ENCODE assay signal across 23 cellular contexts in genomic region chr6:135830452-135830851, GRCh38. TPM values are rescaled to one million over a fixed set of nuclear protein-coding genes. Genes with fewer than 3 reads are reported as not detected.
DNase-seq lines count a peak whose midpoint lies in the region; ATAC-seq and TF ChIP-seq lines count a peak whose summit lies in the region.
"Had no signal": no experiment of that assay in that cellular context is flagged by ENCODE, and none has a peak within 500 bp of the region (broad histone marks: within the 10 kb centered on the region; RNA-seq: fewer than 3 reads in every experiment).

No MANE protein-coding gene starts in this region.

- 30% methylated on average over 5 of the region's 5 CpGs for WGBS in smooth muscle cell (ENCODE audit: low lambda C conversion rate)

- peaks cover 4% of the 10 kb centered on the region for H3F3A ChIP-seq in smooth muscle cell (ENCODE audit: low read depth)

- no peaks in the 10 kb centered on the region for H3K9me3 ChIP-seq in smooth muscle cell (replicated peaks; ENCODE audit: low read depth)
- H3K9me3 ChIP-seq: neutrophil, transverse colon had no signal

- no peak overlapping the region for H3K27ac Mint-ChIP-seq in type B pancreatic cell
- H3K27ac Mint-ChIP-seq: activated B cell treated with CpG ODN at 0.5 μM for 24 hours; stimulated activated naive CD8-positive, alpha-beta T cell treated with anti-CD3 and anti-CD28 coated beads, Interleukin-15, Interleukin-2, amounts not matched to agents 100 ng/mL and 50 ng/mL, for 24 hours had no signal

- no peaks in the 10 kb centered on the region for H3K4me1 ChIP-seq in smooth muscle cell (ENCODE audit: low read depth)
- H3K4me1 ChIP-seq: transverse colon had no signal

- peaks cover 4% of the 10 kb centered on the region for H3K4me1 Mint-ChIP-seq in type B pancreatic cell (ENCODE audit: unreplicated experiment)
- H3K4me1 Mint-ChIP-seq: activated B cell treated with CpG ODN at 0.5 μM for 24 hours; central memory CD8-positive, alpha-beta T cell had no signal

- no peak for ATAC-seq in HG02678 (IDR thresholded peaks at IDR 0.05; ENCODE audit: unreplicated experiment)
- ATAC-seq: Right ventricle myocardium inferior had no signal

- H3K4me2 ChIP-seq in smooth muscle cell, result peak overlapping the region; percentile 58

- DNase-seq in HS-5 (ENCODE audit: low read depth) (peak; percentile 58), brain pericyte (ENCODE audit: low read depth, low spot score) (peak; percentile 5), foreskin fibroblast (peak; percentile 71 to 85), smooth muscle cell (lab: John Stamatoyannopoulos, UW; ENCODE audit: unreplicated experiment) (no peak), type B pancreatic cell (ENCODE audit: extremely low spot score, unreplicated experiment) (no peak), NCI-H2171 (lab: John Stamatoyannopoulos, UW) (no peak), MV-4-11 (lab: John Stamatoyannopoulos, UW) (no peak)
- DNase-seq: activated B cell treated with CpG ODN at 0.5 μM for 24 hours; activated CD4-positive, alpha-beta T cell treated with anti-CD3 and anti-CD28 coated beads, Interleukin-2, amount 50 U/mL, for 48 hours; activated gamma-delta T cell treated with Interleukin-2 at 50 U/mL for 16 hours; AML-193; DMS79; MM.1S; NCI-H187; NCI-H69; stimulated activated CD4-positive, alpha-beta T cell treated with anti-CD3 and anti-CD28 coated beads, Interleukin-4, amount 100 ng/mL, for 4 hours; transverse colon had no signal

- no peaks in the 10 kb centered on the region for H3K27me3 ChIP-seq in smooth muscle cell (ENCODE audit: low read depth)
- H3K27me3 ChIP-seq: transverse colon had no signal

- no peak overlapping the region for H2AFZ ChIP-seq in smooth muscle cell (ENCODE audit: low read depth)

- H3K27ac ChIP-seq in smooth muscle cell (ENCODE audit: low read depth), result peak overlapping the region; percentile 70
- H3K27ac ChIP-seq: neutrophil, transverse colon had no signal

- H3K36me3 Mint-ChIP-seq in type B pancreatic cell, result no peaks in the 10 kb centered on the region

- peaks cover 6% of the 10 kb centered on the region for H3K27me3 Mint-ChIP-seq in type B pancreatic cell

- no peaks in the 10 kb centered on the region for H3K9me3 Mint-ChIP-seq in type B pancreatic cell
- H3K9me3 Mint-ChIP-seq: activated B cell treated with CpG ODN at 0.5 μM for 24 hours; central memory CD8-positive, alpha-beta T cell; stimulated activated naive CD8-positive, alpha-beta T cell treated with anti-CD3 and anti-CD28 coated beads, Interleukin-15, Interleukin-2, amounts not matched to agents 100 ng/mL and 50 ng/mL, for 24 hours had no signal

- H3K9ac ChIP-seq in smooth muscle cell (ENCODE audit: low read depth), result no peak overlapping the region

- H4K20me1 ChIP-seq in smooth muscle cell (ENCODE audit: low read depth), result no peaks in the 10 kb centered on the region

- no peak for TF ChIP-seq CTCF in foreskin fibroblast (IDR thresholded peaks at IDR 0.05; ENCODE audit: low read depth, low read length)
- no peak for TF ChIP-seq CTCF in smooth muscle cell (IDR thresholded peaks at IDR 0.05; ENCODE audit: borderline replicate concordance, insufficient read depth, poor library complexity, severe bottlenecking)
- no peak for TF ChIP-seq CTCF in type B pancreatic cell (conservative IDR thresholded peaks at IDR 0.05)

- H3K79me2 ChIP-seq in smooth muscle cell (ENCODE audit: low read depth), result no peaks in the 10 kb centered on the region

- no peak overlapping the region for H3K4me3 Mint-ChIP-seq in type B pancreatic cell
- H3K4me3 Mint-ChIP-seq: activated B cell treated with CpG ODN at 0.5 μM for 24 hours; central memory CD8-positive, alpha-beta T cell; stimulated activated naive CD8-positive, alpha-beta T cell treated with anti-CD3 and anti-CD28 coated beads, Interleukin-15, Interleukin-2, amounts not matched to agents 100 ng/mL and 50 ng/mL, for 24 hours had no signal

- no peaks in the 10 kb centered on the region for H3K36me3 ChIP-seq in smooth muscle cell (ENCODE audit: low read depth)
- H3K36me3 ChIP-seq: neutrophil, transverse colon had no signal

- H3K4me3 ChIP-seq in foreskin fibroblast (ENCODE audit: low read depth in 1 of 2, low read length in 2 of 2) (no peak overlapping the region), smooth muscle cell (no peak overlapping the region)
- H3K4me3 ChIP-seq: lung, transverse colon had no signal

RNA-seq across cellular contexts. Expression of gene PDE7B, which starts 21.0 kb away (rescaled TPM):
- 36.9 and 37.7 TPM in 2 replicates for total RNA-seq in smooth muscle cell
- 19.1 and 23.5 TPM in 2 replicates for polyA plus RNA-seq in smooth muscle cell
- 3.9 and 5.1 TPM in 2 replicates for total RNA-seq in type B pancreatic cell (ENCODE audit: low replicate concordance)

Comparison
In these comparisons a context has a peak if more than half of its experiments do, and no peak if none do; other contexts are left out.
1. DNase-seq: peak in HS-5 (single experiment), brain pericyte (single experiment) and foreskin fibroblast (2 of 2); none in smooth muscle cell (single experiment), type B pancreatic cell (single experiment), NCI-H2171 (single experiment) and MV-4-11 (single experiment).